Comparison of ENCODE assay signal across 1 cellular context in the genomic region with DNA sequence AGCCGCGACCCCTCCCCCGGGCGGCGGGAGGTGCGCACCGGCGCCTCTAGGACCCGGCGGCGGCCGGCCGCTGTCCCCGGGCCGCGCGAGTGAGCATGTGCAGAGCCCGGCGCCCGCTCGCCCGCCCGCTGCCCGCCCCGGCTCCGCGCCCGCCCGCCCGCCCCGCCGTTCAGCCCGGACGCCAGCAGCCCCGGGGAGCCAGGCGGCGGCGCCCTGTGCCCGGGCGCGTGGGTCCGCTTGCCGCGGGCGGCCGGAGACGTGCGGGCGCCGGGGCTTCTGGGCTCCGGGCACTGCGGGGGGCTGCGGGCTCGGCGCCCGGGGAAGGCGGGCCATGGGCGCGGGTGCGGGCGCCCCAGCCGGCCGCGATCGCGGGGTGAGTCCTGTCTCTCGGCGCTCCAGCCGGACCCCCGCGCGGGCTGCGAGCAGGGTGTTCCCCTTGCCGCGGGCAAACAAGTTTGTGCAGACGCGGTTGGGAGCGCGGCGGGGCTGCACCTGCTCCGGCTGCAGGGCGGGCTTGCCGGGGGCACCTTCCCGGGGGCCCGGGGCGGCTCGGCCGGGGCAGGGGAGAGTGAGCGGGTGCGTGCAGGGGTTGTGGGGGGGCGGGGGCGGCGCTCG.
TF ChIP-seq lines count a peak whose summit lies in the region.

A gene (plus strand): TSS at position 100 of the 615 bp plus-strand sequence. CDS start 10,280 bp downstream, outside the sequence.

TF ChIP-seq in HepG2, 621 proteins besides CTCF, POLR2A, EP300 and RAD21 (continued from another document):
- TF ChIP-seq, protein P1, sequence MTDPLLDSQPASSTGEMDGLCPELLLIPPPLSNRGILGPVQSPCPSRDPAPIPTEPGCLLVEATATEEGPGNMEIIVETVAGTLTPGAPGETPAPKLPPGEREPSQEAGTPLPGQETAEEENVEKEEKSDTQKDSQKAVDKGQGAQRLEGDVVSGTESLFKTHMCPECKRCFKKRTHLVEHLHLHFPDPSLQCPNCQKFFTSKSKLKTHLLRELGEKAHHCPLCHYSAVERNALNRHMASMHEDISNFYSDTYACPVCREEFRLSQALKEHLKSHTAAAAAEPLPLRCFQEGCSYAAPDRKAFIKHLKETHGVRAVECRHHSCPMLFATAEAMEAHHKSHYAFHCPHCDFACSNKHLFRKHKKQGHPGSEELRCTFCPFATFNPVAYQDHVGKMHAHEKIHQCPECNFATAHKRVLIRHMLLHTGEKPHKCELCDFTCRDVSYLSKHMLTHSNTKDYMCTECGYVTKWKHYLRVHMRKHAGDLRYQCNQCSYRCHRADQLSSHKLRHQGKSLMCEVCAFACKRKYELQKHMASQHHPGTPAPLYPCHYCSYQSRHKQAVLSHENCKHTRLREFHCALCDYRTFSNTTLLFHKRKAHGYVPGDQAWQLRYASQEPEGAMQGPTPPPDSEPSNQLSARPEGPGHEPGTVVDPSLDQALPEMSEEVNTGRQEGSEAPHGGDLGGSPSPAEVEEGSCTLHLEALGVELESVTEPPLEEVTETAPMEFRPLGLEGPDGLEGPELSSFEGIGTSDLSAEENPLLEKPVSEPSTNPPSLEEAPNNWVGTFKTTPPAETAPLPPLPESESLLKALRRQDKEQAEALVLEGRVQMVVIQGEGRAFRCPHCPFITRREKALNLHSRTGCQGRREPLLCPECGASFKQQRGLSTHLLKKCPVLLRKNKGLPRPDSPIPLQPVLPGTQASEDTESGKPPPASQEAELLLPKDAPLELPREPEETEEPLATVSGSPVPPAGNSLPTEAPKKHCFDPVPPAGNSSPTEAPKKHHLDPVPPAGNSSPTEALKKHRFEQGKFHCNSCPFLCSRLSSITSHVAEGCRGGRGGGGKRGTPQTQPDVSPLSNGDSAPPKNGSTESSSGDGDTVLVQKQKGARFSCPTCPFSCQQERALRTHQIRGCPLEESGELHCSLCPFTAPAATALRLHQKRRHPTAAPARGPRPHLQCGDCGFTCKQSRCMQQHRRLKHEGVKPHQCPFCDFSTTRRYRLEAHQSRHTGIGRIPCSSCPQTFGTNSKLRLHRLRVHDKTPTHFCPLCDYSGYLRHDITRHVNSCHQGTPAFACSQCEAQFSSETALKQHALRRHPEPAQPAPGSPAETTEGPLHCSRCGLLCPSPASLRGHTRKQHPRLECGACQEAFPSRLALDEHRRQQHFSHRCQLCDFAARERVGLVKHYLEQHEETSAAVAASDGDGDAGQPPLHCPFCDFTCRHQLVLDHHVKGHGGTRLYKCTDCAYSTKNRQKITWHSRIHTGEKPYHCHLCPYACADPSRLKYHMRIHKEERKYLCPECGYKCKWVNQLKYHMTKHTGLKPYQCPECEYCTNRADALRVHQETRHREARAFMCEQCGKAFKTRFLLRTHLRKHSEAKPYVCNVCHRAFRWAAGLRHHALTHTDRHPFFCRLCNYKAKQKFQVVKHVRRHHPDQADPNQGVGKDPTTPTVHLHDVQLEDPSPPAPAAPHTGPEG (CRISPR knock-in tag; IDR thresholded peaks at IDR 0.05) = peak; percentile 69; the same call in 1 of the 2 replicates
- TF ChIP-seq, protein P2, sequence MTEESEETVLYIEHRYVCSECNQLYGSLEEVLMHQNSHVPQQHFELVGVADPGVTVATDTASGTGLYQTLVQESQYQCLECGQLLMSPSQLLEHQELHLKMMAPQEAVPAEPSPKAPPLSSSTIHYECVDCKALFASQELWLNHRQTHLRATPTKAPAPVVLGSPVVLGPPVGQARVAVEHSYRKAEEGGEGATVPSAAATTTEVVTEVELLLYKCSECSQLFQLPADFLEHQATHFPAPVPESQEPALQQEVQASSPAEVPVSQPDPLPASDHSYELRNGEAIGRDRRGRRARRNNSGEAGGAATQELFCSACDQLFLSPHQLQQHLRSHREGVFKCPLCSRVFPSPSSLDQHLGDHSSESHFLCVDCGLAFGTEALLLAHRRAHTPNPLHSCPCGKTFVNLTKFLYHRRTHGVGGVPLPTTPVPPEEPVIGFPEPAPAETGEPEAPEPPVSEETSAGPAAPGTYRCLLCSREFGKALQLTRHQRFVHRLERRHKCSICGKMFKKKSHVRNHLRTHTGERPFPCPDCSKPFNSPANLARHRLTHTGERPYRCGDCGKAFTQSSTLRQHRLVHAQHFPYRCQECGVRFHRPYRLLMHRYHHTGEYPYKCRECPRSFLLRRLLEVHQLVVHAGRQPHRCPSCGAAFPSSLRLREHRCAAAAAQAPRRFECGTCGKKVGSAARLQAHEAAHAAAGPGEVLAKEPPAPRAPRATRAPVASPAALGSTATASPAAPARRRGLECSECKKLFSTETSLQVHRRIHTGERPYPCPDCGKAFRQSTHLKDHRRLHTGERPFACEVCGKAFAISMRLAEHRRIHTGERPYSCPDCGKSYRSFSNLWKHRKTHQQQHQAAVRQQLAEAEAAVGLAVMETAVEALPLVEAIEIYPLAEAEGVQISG (CRISPR knock-in tag; IDR thresholded peaks at IDR 0.05) = no peak
